Comparison of ENCODE assay signal across 8 cellular contexts in the genomic region with DNA sequence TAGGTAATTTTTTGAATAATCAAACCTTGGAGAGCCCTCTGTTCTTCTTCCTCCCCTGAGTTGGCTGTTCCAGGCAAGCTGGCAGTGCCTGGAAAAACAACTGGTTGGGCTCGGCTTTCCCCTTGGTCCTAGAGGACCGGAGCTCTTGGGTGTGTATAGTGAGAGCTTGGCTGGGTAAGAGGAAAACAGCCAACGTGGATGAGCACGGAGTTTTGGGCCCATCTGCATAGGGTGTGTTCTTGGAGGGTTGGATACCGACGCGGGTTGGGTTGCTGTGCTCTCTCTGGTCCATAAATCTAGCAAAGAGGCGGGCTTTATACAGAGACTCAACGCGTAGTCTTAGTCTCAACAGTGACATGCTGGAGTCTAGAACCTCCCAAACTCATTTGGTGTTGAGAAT. TPM values are rescaled to one million over a fixed set of nuclear protein-coding genes. Genes with fewer than 3 reads are reported as not detected.
A peak's percentile ranks its signal among the peaks of the same experiment; 100 is the strongest.
DNase-seq lines count a peak whose midpoint lies in the region; ATAC-seq and TF ChIP-seq lines count a peak whose summit lies in the region.

No MANE protein-coding gene starts in this region.

- CTCF ChIA-PET in CD4-positive, alpha-beta T cell (lab: Charles Lee), result no interaction called here

- H3K4me1 ChIP-seq in BLaER1, result peaks cover 84% of the 10 kb centered on the region

- H3K36me3 Mint-ChIP-seq in nephron (ENCODE audit: low read depth), result no peaks in the 10 kb centered on the region
- H3K36me3 Mint-ChIP-seq in CD4-positive, alpha-beta T cell (ENCODE audit: low read depth), result no peaks in the 10 kb centered on the region

- H3K4me1 Mint-ChIP-seq in nephron, result peaks cover 67% of the 10 kb centered on the region
- no peaks in the 10 kb centered on the region for H3K4me1 Mint-ChIP-seq in CD4-positive, alpha-beta T cell (ENCODE audit: low read depth)

- no peak overlapping the region for H3K4me3 ChIP-seq in BLaER1
- no peak overlapping the region for H3K4me3 ChIP-seq in epithelial cell of esophagus (ENCODE audit: low read length)

- no peaks in the 10 kb centered on the region for H3K27me3 Mint-ChIP-seq in nephron (ENCODE audit: low read depth)
- H3K27me3 Mint-ChIP-seq in CD4-positive, alpha-beta T cell, result peaks cover 8% of the 10 kb centered on the region

- H3K9ac ChIP-seq in BLaER1, result no peak overlapping the region

- H3K27me3 ChIP-seq in BLaER1, result no peaks in the 10 kb centered on the region
- no peaks in the 10 kb centered on the region for H3K27me3 ChIP-seq in CD4-positive, alpha-beta T cell (ENCODE audit: control insufficient read depth, insufficient read depth, low read length)

- H3K27ac ChIP-seq in BLaER1, result no peak overlapping the region; the same call in 1 of the 2 replicates
- H3K27ac ChIP-seq in CD4-positive, alpha-beta T cell (ENCODE audit: low read depth, low read length), result no peak overlapping the region

- peak overlapping the region; percentile 83 for H3K4me2 ChIP-seq in BLaER1

- H3K9me3 Mint-ChIP-seq in nephron, result no peaks in the 10 kb centered on the region
- H3K9me3 Mint-ChIP-seq in CD4-positive, alpha-beta T cell, result no peaks in the 10 kb centered on the region

- peak overlapping the region in 2 of 3 experiments; percentile 2 to 20 for H3K4me3 Mint-ChIP-seq in nephron
- H3K4me3 Mint-ChIP-seq in CD4-positive, alpha-beta T cell, result no peak overlapping the region

- no peaks in the 10 kb centered on the region for H3K9me3 ChIP-seq in BLaER1
- H3K9me3 ChIP-seq in CD4-positive, alpha-beta T cell (ENCODE audit: control insufficient read depth, low read length), result no peaks in the 10 kb centered on the region

- POLR2A ChIA-PET in CD4-positive, alpha-beta T cell (lab: Charles Lee), result no interaction called here

- intact Hi-C loops in CD4-positive, alpha-beta T cell (cut with DNase I, micrococcal nuclease), result no loop called here

- ATAC-seq in GM21528 (IDR thresholded peaks at IDR 0.05; ENCODE audit: low FRiP score, unreplicated experiment), result no peak
- no peak for ATAC-seq in CD4-positive, alpha-beta T cell (ENCODE audit: poor library complexity)

- no peaks in the 10 kb centered on the region for H4K20me1 ChIP-seq in BLaER1

- TF ChIP-seq CTCF in epithelial cell of esophagus (IDR thresholded peaks at IDR 0.05; ENCODE audit: insufficient read depth, low read depth, low read length, missing control alignments) (no peak), nephron (IDR thresholded peaks at IDR 0.05; ENCODE audit: unreplicated experiment in 3 of 3) (no peak)
- TF ChIP-seq CTCF in CD4-positive, alpha-beta T cell (IDR thresholded peaks at IDR 0.05), result no peak

- H3K36me3 ChIP-seq in BLaER1, result no peaks in the 10 kb centered on the region

- peak; percentile 83 for DNase-seq in NCI-H2227 (lab: John Stamatoyannopoulos, UW; ENCODE audit: unreplicated experiment)
- peak; percentile 66 for DNase-seq in epithelial cell of esophagus (ENCODE audit: low read depth)
- no peak for DNase-seq in CD4-positive, alpha-beta T cell
- DNase-seq in stimulated activated naive CD4-positive, alpha-beta T cell (lab: John Stamatoyannopoulos, UW), result no peak
- DNase-seq in A172 (ENCODE audit: low spot score), result no peak

- H3K27ac Mint-ChIP-seq in nephron, result peak overlapping the region; percentile 94 to 99 (median 99)
- H3K27ac Mint-ChIP-seq in CD4-positive, alpha-beta T cell, result no peak overlapping the region

RNA-seq across cellular contexts. Expression of a gene that starts 23.2 kb away (rescaled TPM):
- total RNA-seq in CD4-positive, alpha-beta T cell, result under 1 TPM in 1 of 2 experiments, not detected in 1; 0.05 TPM
- not detected in 2 replicates for total RNA-seq in A172 (2014; rRNA removed; shearing (Covaris generic))

RNA-seq across cellular contexts. Expression of a gene that starts 46.9 kb away (rescaled TPM):
- 10 to 100 TPM; 12.6 to 13.5 TPM for total RNA-seq in CD4-positive, alpha-beta T cell
- not detected in 2 replicates for total RNA-seq in A172 (2014; rRNA removed; shearing (Covaris generic))

Comparison
In these comparisons a context has a peak if more than half of its experiments do, and no peak if none do; other contexts are left out.
1. DNase-seq: peak in NCI-H2227 (single experiment) and epithelial cell of esophagus (single experiment); none in CD4-positive, alpha-beta T cell (0 of 10), stimulated activated naive CD4-positive, alpha-beta T cell (0 of 6) and A172 (single experiment).
2. RNA of a gene that starts 46.9 kb away (total RNA-seq): 12.6 to 13.5 TPM in CD4-positive, alpha-beta T cell; not detected in A172; every median in the first group is over 10 times any median in the second.